33 cellular contexts compared by ENCODE assay signal in the genomic region with DNA sequence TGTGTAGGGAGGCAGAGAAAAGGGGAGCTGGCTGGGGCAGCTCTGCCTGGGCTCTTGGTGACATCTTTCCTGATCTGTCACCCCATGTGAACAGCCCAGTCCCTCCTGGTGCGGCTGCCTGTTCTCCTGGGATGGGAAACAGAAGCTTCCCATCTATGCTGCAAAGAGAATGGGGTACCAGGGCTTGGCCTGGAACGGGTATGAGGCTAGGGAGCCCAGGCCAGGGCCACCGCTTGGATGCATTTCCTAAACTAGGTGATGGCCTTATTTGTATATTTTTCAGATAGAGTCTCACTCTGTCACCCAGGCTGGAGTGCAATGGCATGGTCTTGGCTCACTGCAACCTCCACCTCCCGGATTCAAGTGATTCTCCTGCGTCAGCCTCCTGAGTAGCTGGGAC. TPM values are rescaled to one million over a fixed set of nuclear protein-coding genes. Genes with fewer than 3 reads are reported as not detected.
"Had no signal": no experiment of that assay in that cellular context is flagged by ENCODE, and none has a peak within 500 bp of the region (broad histone marks: within the 10 kb centered on the region; RNA-seq: fewer than 3 reads in every experiment).

No MANE protein-coding gene starts in this region.

- H3K9ac ChIP-seq: neural progenitor cell, parathyroid adenoma had no signal

- H3K4me1 ChIP-seq: neural progenitor cell, parathyroid adenoma, psoas muscle, sigmoid colon, suprapubic skin, testis, tibial artery, upper lobe of right lung, uterus had no signal

- H3K9me3 ChIP-seq: ovary, psoas muscle, right lobe of liver, sigmoid colon, stomach, suprapubic skin, testis, tibial artery, transverse colon, upper lobe of right lung, uterus had no signal

- H3K4me1 Mint-ChIP-seq: natural killer cell; neural progenitor cell; stimulated activated effector memory CD8-positive, alpha-beta T cell treated with anti-CD3 and anti-CD28 coated beads, Interleukin-12 subunit alpha, Interleukin-12 subunit beta, amount 100 ng/mL, for 72 hours; stimulated activated naive B cell treated with anti-CD40 and anti-IgM and Interleukin-4, amounts not matched to agents 10 μg/mL and 1 μg/mL and 100 μg/mL, for 72 hours had no signal

- DNase-seq: natural killer cell; occipital lobe; ovary; posterior cingulate gyrus; psoas muscle; right cardiac atrium; right lobe of liver; sigmoid colon; small intestine; stimulated activated CD4-positive, alpha-beta T cell treated with anti-CD3 and anti-CD28 coated beads, Interleukin-15, amount 100 ng/mL, for 24 hours; stimulated activated CD4-positive, alpha-beta T cell treated with anti-CD3 and anti-CD28 coated beads, Interleukin-2, amount 100 ng/mL, for 24 hours; stimulated activated CD4-positive, alpha-beta T cell treated with anti-CD3 and anti-CD28 coated beads, Interleukin-2, amount 100 ng/mL, for 48 hours; stimulated activated CD4-positive, alpha-beta T cell treated with anti-CD3 and anti-CD28 coated beads, Interleukin-4, amount 100 ng/mL, for 24 hours; stimulated activated naive B cell treated with anti-CD40 and anti-IgM and Interleukin-4, amounts not matched to agents 10 μg/mL and 1 μg/mL and 100 μg/mL, for 72 hours; stimulated activated naive CD4-positive, alpha-beta T cell treated with Interleukin-2 at 50 U/mL for 16 hours; stomach; testis; transverse colon; upper lobe of right lung; uterus had no signal

- H3K36me3 ChIP-seq: neural progenitor cell, ovary, right lobe of liver, sigmoid colon, stomach, suprapubic skin, tibial artery, transverse colon, upper lobe of right lung, uterus had no signal

- H2AFZ ChIP-seq: neural progenitor cell, parathyroid adenoma had no signal

- ATAC-seq: natural killer cell; psoas muscle; right cardiac atrium; right lobe of liver; stimulated activated effector memory CD8-positive, alpha-beta T cell treated with anti-CD3 and anti-CD28 coated beads, Interleukin-12 subunit alpha, Interleukin-12 subunit beta, amount 100 ng/mL, for 72 hours; stimulated activated naive B cell treated with anti-CD40 and anti-IgM and Interleukin-4, amounts not matched to agents 10 μg/mL and 1 μg/mL and 100 μg/mL, for 72 hours; upper lobe of right lung had no signal

- H3K9me3 Mint-ChIP-seq: natural killer cell; nephron; neural progenitor cell; stimulated activated effector memory CD8-positive, alpha-beta T cell treated with anti-CD3 and anti-CD28 coated beads, Interleukin-12 subunit alpha, Interleukin-12 subunit beta, amount 100 ng/mL, for 72 hours; stimulated activated naive B cell treated with anti-CD40 and anti-IgM and Interleukin-4, amounts not matched to agents 10 μg/mL and 1 μg/mL and 100 μg/mL, for 72 hours; stimulated activated naive CD8-positive, alpha-beta T cell treated with anti-CD3 and anti-CD28 coated beads, Interleukin-15, Interleukin-2, amounts not matched to agents 100 ng/mL and 50 ng/mL, for 24 hours; type B pancreatic cell had no signal

- H3K4me3 Mint-ChIP-seq: natural killer cell; nephron; neural progenitor cell; stimulated activated effector memory CD8-positive, alpha-beta T cell treated with anti-CD3 and anti-CD28 coated beads, Interleukin-12 subunit alpha, Interleukin-12 subunit beta, amount 100 ng/mL, for 72 hours; stimulated activated naive B cell treated with anti-CD40 and anti-IgM and Interleukin-4, amounts not matched to agents 10 μg/mL and 1 μg/mL and 100 μg/mL, for 72 hours; stimulated activated naive CD8-positive, alpha-beta T cell treated with anti-CD3 and anti-CD28 coated beads, Interleukin-15, Interleukin-2, amounts not matched to agents 100 ng/mL and 50 ng/mL, for 24 hours; type B pancreatic cell had no signal

- H3K4me3 ChIP-seq: neural progenitor cell, ovary, psoas muscle, right lobe of liver, sigmoid colon, stomach, suprapubic skin, testis, tibial artery, transverse colon, upper lobe of right lung, uterus had no signal

- H3K27ac ChIP-seq: neural progenitor cell, ovary, parathyroid adenoma, psoas muscle, right lobe of liver, sigmoid colon, stomach, suprapubic skin, testis, tibial artery, transverse colon, upper lobe of right lung, uterus had no signal

- H3K79me2 ChIP-seq: parathyroid adenoma had no signal

- H3K4me2 ChIP-seq: neural progenitor cell had no signal

- H3K27ac Mint-ChIP-seq: natural killer cell; nephron; neural progenitor cell; progenitor cell of endocrine pancreas; stimulated activated effector memory CD8-positive, alpha-beta T cell treated with anti-CD3 and anti-CD28 coated beads, Interleukin-12 subunit alpha, Interleukin-12 subunit beta, amount 100 ng/mL, for 72 hours; stimulated activated naive B cell treated with anti-CD40 and anti-IgM and Interleukin-4, amounts not matched to agents 10 μg/mL and 1 μg/mL and 100 μg/mL, for 72 hours; stimulated activated naive CD8-positive, alpha-beta T cell treated with anti-CD3 and anti-CD28 coated beads, Interleukin-15, Interleukin-2, amounts not matched to agents 100 ng/mL and 50 ng/mL, for 24 hours; type B pancreatic cell had no signal

- H3K36me3 Mint-ChIP-seq: natural killer cell; neural progenitor cell; stimulated activated effector memory CD8-positive, alpha-beta T cell treated with anti-CD3 and anti-CD28 coated beads, Interleukin-12 subunit alpha, Interleukin-12 subunit beta, amount 100 ng/mL, for 72 hours; stimulated activated naive B cell treated with anti-CD40 and anti-IgM and Interleukin-4, amounts not matched to agents 10 μg/mL and 1 μg/mL and 100 μg/mL, for 72 hours; type B pancreatic cell had no signal

- H3K27me3 ChIP-seq: neural progenitor cell, ovary, right lobe of liver, sigmoid colon, suprapubic skin, testis, tibial artery, transverse colon, upper lobe of right lung, uterus had no signal

RNA-seq across cellular contexts. Expression of a gene that starts 48.6 kb away (rescaled TPM):
- total RNA-seq: natural killer cell, psoas muscle, renal cortical epithelial cell, right lobe of liver, skeletal muscle tissue, stomach, subcutaneous adipose tissue, suprapubic skin, transverse colon, upper lobe of right lung, urinary bladder, uterus had no signal
- polyA plus RNA-seq: stomach, urinary bladder had no signal
